9 cellular contexts compared by ENCODE assay signal in genomic region chr10:60099998-60100747, GRCh38.
A peak's percentile ranks its signal among the peaks of the same experiment; 100 is the strongest.
DNase-seq lines count a peak whose midpoint lies in the region; ATAC-seq and TF ChIP-seq lines count a peak whose summit lies in the region.
"Had no signal": no experiment of that assay in that cellular context is flagged by ENCODE, and none has a peak within 500 bp of the region (broad histone marks: within the 10 kb centered on the region; RNA-seq: fewer than 3 reads in every experiment).

No MANE protein-coding gene starts in this region.

- peaks cover 5% of the 10 kb centered on the region for H3K27me3 Mint-ChIP-seq in nephron (ENCODE audit: low read depth)

- ATAC-seq in SK-N-SH treated with all-trans-retinoic acid at 6 μM for 48 hours, result peak; percentile 80
- no peak for ATAC-seq in HG03342 (IDR thresholded peaks at IDR 0.05; ENCODE audit: unreplicated experiment)

- no peak overlapping the region for H3K4me3 ChIP-seq in fibroblast of mammary gland (ENCODE audit: control insufficient read depth, low read depth, low read length)

- H3K36me3 Mint-ChIP-seq in nephron (ENCODE audit: low read depth), result peaks cover 40% of the 10 kb centered on the region
- H3K36me3 Mint-ChIP-seq: activated naive CD8-positive, alpha-beta T cell had no signal

- TF ChIP-seq CTCF in fibroblast of mammary gland (conservative IDR thresholded peaks at IDR 0.05; ENCODE audit: control insufficient read depth, insufficient read depth, low read depth, low read length) (peak; percentile 58), nephron (IDR thresholded peaks at IDR 0.05; ENCODE audit: unreplicated experiment in 3 of 3) (peak; percentile 59 to 64 (median 59))

- no peak for TF ChIP-seq EP300 in Ishikawa (IDR thresholded peaks at IDR 0.05; ENCODE audit: borderline replicate concordance)

- no peak overlapping the region for H3K4me3 Mint-ChIP-seq in nephron
- H3K4me3 Mint-ChIP-seq: activated naive CD8-positive, alpha-beta T cell had no signal

- peak; percentile 72 for TF ChIP-seq RAD21 in Ishikawa (IDR thresholded peaks at IDR 0.05; ENCODE audit: low read depth)

- DNase-seq in stimulated activated CD4-positive, alpha-beta T cell treated with anti-CD3 and anti-CD28 coated beads, Interleukin-4, amount 100 ng/mL, for 24 hours, result peak; percentile 6
- DNase-seq in stimulated activated CD4-positive, alpha-beta T cell treated with anti-CD3 and anti-CD28 coated beads, Interleukin-2, amount 100 ng/mL, for 48 hours, result no peak
- DNase-seq in fibroblast of mammary gland (ENCODE audit: low read depth), result peak; percentile 79
- no peak for DNase-seq in activated effector memory CD4-positive, alpha-beta T cell treated with Interleukin-2 at 50 U/mL for 16 hours

- no peaks in the 10 kb centered on the region for H3K9me3 Mint-ChIP-seq in nephron

- H3K27ac Mint-ChIP-seq in nephron, result no peak overlapping the region
- H3K27ac Mint-ChIP-seq: activated naive CD8-positive, alpha-beta T cell had no signal

- no peaks in the 10 kb centered on the region for H3K4me1 Mint-ChIP-seq in nephron

TF ChIP-seq in Ishikawa, 13 proteins besides CTCF, POLR2A, EP300 and RAD21:
- TF ChIP-seq FOXM1 (IDR thresholded peaks at IDR 0.05; ENCODE audit: borderline replicate concordance, low read depth) (no peak), MAX (IDR thresholded peaks at IDR 0.05) (no peak), EGR1 (IDR thresholded peaks at IDR 0.05) (no peak), YY1 (IDR thresholded peaks at IDR 0.05; ENCODE audit: low read depth) (no peak), TCF12 (IDR thresholded peaks at IDR 0.05; ENCODE audit: low read depth) (no peak), TEAD4 (IDR thresholded peaks at IDR 0.05) (no peak), ZBTB7A (IDR thresholded peaks at IDR 0.05; ENCODE audit: low read depth) (no peak), CREB1 (IDR thresholded peaks at IDR 0.05; ENCODE audit: low read depth) (no peak), TAF1 (IDR thresholded peaks at IDR 0.05; ENCODE audit: low read depth) (no peak), USF1 (IDR thresholded peaks at IDR 0.05) (no peak), CEBPB (IDR thresholded peaks at IDR 0.05) (no peak), REST (IDR thresholded peaks at IDR 0.05; ENCODE audit: low read depth) (no peak), NFIC (IDR thresholded peaks at IDR 0.05) (no peak)

TF ChIP-seq in SK-N-SH treated with all-trans-retinoic acid at 6 μM for 48 hours, 23 proteins besides CTCF, POLR2A, EP300 and RAD21:
- TF ChIP-seq CSDC2 (CRISPR knock-in tag; IDR thresholded peaks at IDR 0.05) (no peak), ZFP30 (CRISPR knock-in tag; IDR thresholded peaks at IDR 0.05) (no peak), ARNTL (CRISPR knock-in tag; IDR thresholded peaks at IDR 0.05; ENCODE audit: borderline replicate concordance, low read depth) (no peak), PATZ1 (CRISPR knock-in tag; IDR thresholded peaks at IDR 0.05; ENCODE audit: borderline replicate concordance) (no peak), ESRRG (CRISPR knock-in tag; IDR thresholded peaks at IDR 0.05) (no peak), GLIS3 (CRISPR knock-in tag; IDR thresholded peaks at IDR 0.05) (no peak), BACH2 (CRISPR knock-in tag; IDR thresholded peaks at IDR 0.05; ENCODE audit: borderline replicate concordance) (no peak), ZNF565 (CRISPR knock-in tag; conservative IDR thresholded peaks at IDR 0.05; ENCODE audit: low read depth) (no peak), ZC3H10 (CRISPR knock-in tag; IDR thresholded peaks at IDR 0.05) (no peak), CREB5 (CRISPR knock-in tag; IDR thresholded peaks at IDR 0.05; ENCODE audit: low read depth) (no peak), POU6F1 (CRISPR knock-in tag; IDR thresholded peaks at IDR 0.05; ENCODE audit: borderline replicate concordance, low read depth) (no peak), RARB (CRISPR knock-in tag; IDR thresholded peaks at IDR 0.05) (no peak), CSRNP3 (CRISPR knock-in tag; IDR thresholded peaks at IDR 0.05) (no peak), OSR1 (CRISPR knock-in tag; IDR thresholded peaks at IDR 0.05) (no peak), TOX (CRISPR knock-in tag; IDR thresholded peaks at IDR 0.05; ENCODE audit: borderline replicate concordance) (no peak)

Comparison
In these comparisons a context has a peak if more than half of its experiments do, and no peak if none do; other contexts are left out.
1. DNase-seq: peak in stimulated activated CD4-positive, alpha-beta T cell treated with anti-CD3 and anti-CD28 coated beads, Interleukin-4, amount 100 ng/mL, for 24 hours (single experiment) and fibroblast of mammary gland (single experiment); none in stimulated activated CD4-positive, alpha-beta T cell treated with anti-CD3 and anti-CD28 coated beads, Interleukin-2, amount 100 ng/mL, for 48 hours (0 of 2) and activated effector memory CD4-positive, alpha-beta T cell treated with Interleukin-2 at 50 U/mL for 16 hours (single experiment).